In genomic region chr5:122076669-122077450, GRCh38 we compare ENCODE assay signal across 1 cellular context.
TF ChIP-seq lines count a peak whose summit lies in the region.

No MANE protein-coding gene starts in this region.

TF ChIP-seq in HepG2, 621 proteins besides CTCF, POLR2A, EP300 and RAD21 (continued from another document and continues in another):
- TF ChIP-seq ZBTB40 (IDR thresholded peaks at IDR 0.05) (no peak), ZBTB40 (CRISPR knock-in tag; IDR thresholded peaks at IDR 0.05) (no peak), CCAR2 (optimal IDR thresholded peaks at IDR 0.05; ENCODE audit: low read depth, low read length) (no peak), ATF5 (CRISPR knock-in tag; IDR thresholded peaks at IDR 0.05; ENCODE audit: low read depth) (no peak), ZNF704 (CRISPR knock-in tag; IDR thresholded peaks at IDR 0.05; ENCODE audit: borderline replicate concordance) (no peak), GLMP (CRISPR knock-in tag; IDR thresholded peaks at IDR 0.05; ENCODE audit: borderline replicate concordance) (no peak), DRAP1 (CRISPR knock-in tag; IDR thresholded peaks at IDR 0.05) (peak; percentile 48), FOSL1 (CRISPR knock-in tag; IDR thresholded peaks at IDR 0.05; ENCODE audit: borderline replicate concordance) (no peak), RCOR2 (CRISPR knock-in tag; IDR thresholded peaks at IDR 0.05) (0 out of 2 replicates have a peak, but pooled peaks have one; percentile 34), ZNF256 (CRISPR knock-in tag; conservative IDR thresholded peaks at IDR 0.05) (no peak), ATF2 (CRISPR knock-in tag; IDR thresholded peaks at IDR 0.05) (no peak; the same call in 1 of the 2 replicates), NR3C1 (CRISPR knock-in tag; IDR thresholded peaks at IDR 0.05) (no peak), PHF8 (CRISPR knock-in tag; IDR thresholded peaks at IDR 0.05) (peak; percentile 33; the same call in 1 of the 2 replicates), ETV5 (CRISPR knock-in tag; IDR thresholded peaks at IDR 0.05; ENCODE audit: borderline replicate concordance) (peak; percentile 46; the same call in 1 of the 2 replicates), ZBTB21 (CRISPR knock-in tag; IDR thresholded peaks at IDR 0.05) (no peak), GABPB1 (CRISPR knock-in tag; IDR thresholded peaks at IDR 0.05) (peak; percentile 8; the same call in 1 of the 2 replicates), CBFB (CRISPR knock-in tag; IDR thresholded peaks at IDR 0.05) (no peak; the same call in 1 of the 2 replicates), ZNF207 (IDR thresholded peaks at IDR 0.05; ENCODE audit: borderline replicate concordance) (no peak), ZNF33A (CRISPR knock-in tag; IDR thresholded peaks at IDR 0.05; ENCODE audit: borderline replicate concordance) (no peak), ZNF572 (CRISPR knock-in tag; IDR thresholded peaks at IDR 0.05) (no peak), ZNF451 (CRISPR knock-in tag; IDR thresholded peaks at IDR 0.05) (0 out of 2 replicates have a peak, but pooled peaks have one; percentile 55), ZNF691 (CRISPR knock-in tag; IDR thresholded peaks at IDR 0.05; ENCODE audit: borderline replicate concordance, low read depth) (0 out of 2 replicates have a peak, but pooled peaks have one; percentile 4), ZNF138 (CRISPR knock-in tag; IDR thresholded peaks at IDR 0.05; ENCODE audit: low read depth) (no peak), THAP11 (CRISPR knock-in tag; IDR thresholded peaks at IDR 0.05) (no peak), RERE (CRISPR knock-in tag; IDR thresholded peaks at IDR 0.05; ENCODE audit: low read depth) (no peak), THRA (CRISPR knock-in tag; IDR thresholded peaks at IDR 0.05; ENCODE audit: borderline replicate concordance) (no peak), ZNF30 (CRISPR knock-in tag; IDR thresholded peaks at IDR 0.05) (no peak), CERS6 (CRISPR knock-in tag; IDR thresholded peaks at IDR 0.05) (no peak), SP4 (CRISPR knock-in tag; IDR thresholded peaks at IDR 0.05) (no peak), NR1H2 (CRISPR knock-in tag; IDR thresholded peaks at IDR 0.05; ENCODE audit: borderline replicate concordance, low read depth) (peak; percentile 18; the same call in 1 of the 2 replicates), ZMAT5 (CRISPR knock-in tag; IDR thresholded peaks at IDR 0.05; ENCODE audit: borderline replicate concordance, low read depth) (no peak), CC2D1A (CRISPR knock-in tag; IDR thresholded peaks at IDR 0.05) (0 out of 2 replicates have a peak, but pooled peaks have one; percentile 20), JUND (CRISPR knock-in tag; IDR thresholded peaks at IDR 0.05) (no peak), KDM5B (CRISPR knock-in tag; IDR thresholded peaks at IDR 0.05; ENCODE audit: borderline replicate concordance) (no peak), FOSL2 (CRISPR knock-in tag; IDR thresholded peaks at IDR 0.05) (peak; percentile 38)
